ENCODE assay signal across 8 cellular contexts in the genomic region with DNA sequence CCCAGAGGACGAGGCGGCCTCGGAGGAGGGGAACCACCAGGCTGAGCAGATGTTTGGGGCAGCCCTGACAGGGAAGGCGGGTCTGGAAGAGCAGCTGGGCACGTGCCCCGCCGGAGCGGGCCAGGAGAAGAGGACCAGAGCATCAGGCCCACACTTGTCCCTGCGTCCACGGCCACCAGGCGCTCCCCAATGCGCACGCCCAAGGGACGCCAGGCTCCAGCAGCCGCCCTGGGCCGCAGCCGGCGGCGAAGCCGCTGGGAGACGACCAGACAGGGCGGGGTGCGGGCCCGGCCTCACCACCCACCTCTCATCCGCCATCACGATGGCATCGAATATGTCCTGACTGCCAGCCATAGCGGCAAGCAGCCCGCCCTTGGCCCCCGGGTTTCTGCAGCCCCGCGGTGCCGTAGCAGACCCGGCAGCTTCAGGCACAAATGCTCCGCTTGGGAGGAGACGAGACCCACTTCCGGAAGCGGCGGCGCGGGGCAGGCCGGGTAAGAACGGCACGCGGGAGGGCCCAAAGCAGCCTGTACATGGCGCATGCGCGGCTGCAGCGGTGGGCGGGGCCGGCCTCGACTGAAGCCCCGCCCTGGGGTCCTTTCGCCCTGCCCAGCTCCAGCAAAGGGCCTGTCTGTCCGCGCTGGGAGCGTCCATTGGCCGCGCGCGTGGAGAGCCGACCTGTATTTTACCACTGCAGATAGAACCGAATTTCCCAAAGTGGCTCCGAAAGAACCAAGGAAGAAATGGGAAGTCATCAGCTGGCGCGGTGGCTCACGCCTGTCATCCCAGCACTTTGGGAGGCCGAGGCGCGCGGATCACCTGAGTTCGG. TPM values are rescaled to one million over a fixed set of nuclear protein-coding genes. Genes with fewer than 3 reads are reported as not detected.
A peak's percentile ranks its signal among the peaks of the same experiment; 100 is the strongest.
DNase-seq lines count a peak whose midpoint lies in the region; ATAC-seq and TF ChIP-seq lines count a peak whose summit lies in the region.

A gene with protein sequence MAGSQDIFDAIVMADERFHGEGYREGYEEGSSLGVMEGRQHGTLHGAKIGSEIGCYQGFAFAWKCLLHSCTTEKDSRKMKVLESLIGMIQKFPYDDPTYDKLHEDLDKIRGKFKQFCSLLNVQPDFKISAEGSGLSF (minus strand): TSS at position 468 of the 829 bp plus-strand sequence. CDS start 114 bp downstream, at position 354.

- TF ChIP-seq RAD21 in neural cell (conservative IDR thresholded peaks at IDR 0.05): no peak

- no peak within 1 kb of the TSS for H4K8ac ChIP-seq in H9 (replicated peaks; ENCODE audit: insufficient read length, low read depth, low read length)

- ATAC-seq in stimulated activated naive CD8-positive, alpha-beta T cell treated with anti-CD3 and anti-CD28 coated beads, Interleukin-15, amount 100 ng/mL, for 72 hours: peak; percentile 96

- H2BK15ac ChIP-seq in H9 (ENCODE audit: low read depth, low read length): no peak within 1 kb of the TSS

- H3F3A ChIP-seq in MM.1S (ENCODE audit: insufficient read depth, low read length): no peaks in the 10 kb centered on the region; the same call in 1 of the 2 replicates
- H3F3A ChIP-seq in neural cell (ENCODE audit: insufficient read depth, low read length, poor library complexity, severe bottlenecking): no peaks in the 10 kb centered on the region

- peaks cover 2 to 29% (median 23%) of the 10 kb centered on the region in 3 experiments; a peak in 6 of 7 replicates for H3K36me3 Mint-ChIP-seq in H9 (ENCODE audit: insufficient read depth in 1 of 3, low read depth in 3 of 3)

- H3K27ac Mint-ChIP-seq in H9: peak within 1 kb of the TSS in 2 of 3 experiments; percentile 89 to 92; a peak in 3 of 7 replicates
- H3K27ac Mint-ChIP-seq in stimulated activated naive CD8-positive, alpha-beta T cell treated with anti-CD3 and anti-CD28 coated beads, Interleukin-15, amount 100 ng/mL, for 72 hours: peak within 1 kb of the TSS; percentile 94 to 97

- no peak within 1 kb of the TSS for H3K56ac ChIP-seq in H9 (ENCODE audit: insufficient read length, low read depth, low read length)

- WGBS in H9 (ENCODE audit: extremely low coverage, insufficient read length, low lambda C conversion rate): no CpG with 5 or more reads among the region's 72 CpGs

- no peak within 1 kb of the TSS for H2BK120ac ChIP-seq in H9 (ENCODE audit: low read depth, low read length, poor library complexity, severe bottlenecking)

- peaks cover 14% of the 10 kb centered on the region for H3K79me1 ChIP-seq in H9 (ENCODE audit: insufficient read depth, low read depth, low read length, poor library complexity, severe bottlenecking)

- H3K9me3 ChIP-seq in H9 (ENCODE audit: control insufficient read depth, low read depth, low read length): no peaks in the 10 kb centered on the region
- H3K9me3 ChIP-seq in MM.1S (replicated peaks; ENCODE audit: insufficient read depth, low read length): no peaks in the 10 kb centered on the region
- no peaks in the 10 kb centered on the region for H3K9me3 ChIP-seq in neural cell (ENCODE audit: low read length)

- no peak within 1 kb of the TSS for H3K23ac ChIP-seq in H9 (ENCODE audit: insufficient read length, low read depth, low read length)

- H3K4me3 Mint-ChIP-seq in H9: peak within 1 kb of the TSS; percentile 92 to 93
- peak within 1 kb of the TSS; percentile 91 to 98 for H3K4me3 Mint-ChIP-seq in stimulated activated naive CD8-positive, alpha-beta T cell treated with anti-CD3 and anti-CD28 coated beads, Interleukin-15, amount 100 ng/mL, for 72 hours

- no peak within 1 kb of the TSS for H3K27ac ChIP-seq in H9 (ENCODE audit: insufficient read length, low read depth, low read length)
- H3K27ac ChIP-seq in MM.1S (ENCODE audit: low read length): peak within 1 kb of the TSS; percentile 40; the same call in 1 of the 2 replicates
- peak within 1 kb of the TSS; percentile 57 for H3K27ac ChIP-seq in neural cell (ENCODE audit: low read length)

- H4K20me1 ChIP-seq in H9 (ENCODE audit: control insufficient read depth, insufficient read depth, insufficient read length) (no peaks in the 10 kb centered on the region), MM.1S (ENCODE audit: insufficient read depth, low read length) (no peaks in the 10 kb centered on the region), neural cell (ENCODE audit: insufficient read depth) (no peaks in the 10 kb centered on the region)

- DNase-seq in ELF-1 (ENCODE audit: low read depth, low spot score) (peak; percentile 99), H9 (peak; percentile 96), MM.1S (peak; percentile 93), SIG-M5 treated with dmso at 0.1 percent for 504 hours (lab: John Stamatoyannopoulos, UW; ENCODE audit: unreplicated experiment) (peak; percentile 88), activated gamma-delta T cell treated with Interleukin-2 at 50 U/mL for 16 hours (peak; percentile 95), fibroblast of villous mesenchyme (ENCODE audit: low read depth) (peak; percentile 98)
- peak; percentile 94 to 95 for DNase-seq in stimulated activated naive CD8-positive, alpha-beta T cell treated with anti-CD3 and anti-CD28 coated beads, Interleukin-15, amount 100 ng/mL, for 72 hours

- TF ChIP-seq CTCF in H9 (conservative IDR thresholded peaks at IDR 0.05) (no peak), MM.1S (IDR thresholded peaks at IDR 0.05; ENCODE audit: low read length) (no peak), fibroblast of villous mesenchyme (IDR thresholded peaks at IDR 0.05; ENCODE audit: insufficient read depth, low read depth, low read length) (no peak), neural cell (IDR thresholded peaks at IDR 0.05; ENCODE audit: poor library complexity, severe bottlenecking) (no peak)

- no peaks in the 10 kb centered on the region for H3K36me3 ChIP-seq in MM.1S (replicated peaks; ENCODE audit: insufficient read depth, low read length)
- H3K36me3 ChIP-seq in neural cell (ENCODE audit: insufficient read depth, low read length): no peaks in the 10 kb centered on the region

- H3K4me1 Mint-ChIP-seq in H9: peaks cover 9 to 16% of the 10 kb centered on the region in 2 experiments
- peaks cover 32% of the 10 kb centered on the region for H3K4me1 Mint-ChIP-seq in stimulated activated naive CD8-positive, alpha-beta T cell treated with anti-CD3 and anti-CD28 coated beads, Interleukin-15, amount 100 ng/mL, for 72 hours

- H3K4me1 ChIP-seq in H9 (ENCODE audit: insufficient read depth, low read length) (no peaks in the 10 kb centered on the region; the same call in 1 of the 2 replicates), MM.1S (ENCODE audit: low read length) (0 out of 2 replicates have a peak, but pooled peaks cover 4% of the 10 kb centered on the region)

- no peak within 1 kb of the TSS for H2AK5ac ChIP-seq in H9 (ENCODE audit: insufficient read length, low read length)

- peaks cover 8% of the 10 kb centered on the region for H3K23me2 ChIP-seq in H9 (ENCODE audit: insufficient read length, low read depth, low read length, poor library complexity, severe bottlenecking)

- H3K27me3 Mint-ChIP-seq in H9 (ENCODE audit: low read depth): peaks cover 1% of the 10 kb centered on the region; the same call in 1 of the 2 replicates
- no peaks in the 10 kb centered on the region for H3K27me3 Mint-ChIP-seq in stimulated activated naive CD8-positive, alpha-beta T cell treated with anti-CD3 and anti-CD28 coated beads, Interleukin-15, amount 100 ng/mL, for 72 hours

- H3K18ac ChIP-seq in H9 (ENCODE audit: insufficient read length, low read depth, low read length): no peak within 1 kb of the TSS

- H4K5ac ChIP-seq in H9 (ENCODE audit: insufficient read length, low read depth, low read length): no peak within 1 kb of the TSS

- H2AFZ ChIP-seq in H9 (ENCODE audit: low read length) (no peak within 1 kb of the TSS), MM.1S (ENCODE audit: low read length) (peak within 1 kb of the TSS; percentile 87), neural cell (ENCODE audit: low read depth, low read length) (peak within 1 kb of the TSS; percentile 92)

- no peak within 1 kb of the TSS for H2BK12ac ChIP-seq in H9 (ENCODE audit: insufficient read length, low read depth, low read length)

- H3K4me2 ChIP-seq in H9 (ENCODE audit: insufficient read depth, insufficient read length, low read length): peak within 1 kb of the TSS; percentile 81
- H3K4me2 ChIP-seq in MM.1S (ENCODE audit: low read depth, low read length): peak within 1 kb of the TSS; percentile 93
- peak within 1 kb of the TSS; percentile 96 for H3K4me2 ChIP-seq in neural cell (ENCODE audit: low read length)

- H3K79me2 ChIP-seq in H9 (ENCODE audit: insufficient read depth, low read length) (peaks cover 10% of the 10 kb centered on the region; the same call in 1 of the 2 replicates), MM.1S (ENCODE audit: low read length) (peaks cover 24% of the 10 kb centered on the region), neural cell (replicated peaks; ENCODE audit: insufficient read depth, low read length) (peaks cover 16% of the 10 kb centered on the region)

- H3K4ac ChIP-seq in H9 (ENCODE audit: low read depth, low read length): no peak within 1 kb of the TSS

- peak within 1 kb of the TSS; percentile 60; the same call in 1 of the 2 replicates for H3K14ac ChIP-seq in H9 (ENCODE audit: insufficient read depth, low read length)

- H3K9ac ChIP-seq in H9 (ENCODE audit: extremely low read depth, insufficient read length, low read length): peak within 1 kb of the TSS; percentile 71
- peak within 1 kb of the TSS; percentile 77 for H3K9ac ChIP-seq in MM.1S (ENCODE audit: low read length)
- peak within 1 kb of the TSS; percentile 87 for H3K9ac ChIP-seq in neural cell (ENCODE audit: low read length)

- H2BK20ac ChIP-seq in H9 (ENCODE audit: low read depth, low read length, poor library complexity, severe bottlenecking): no peak within 1 kb of the TSS

- no peaks in the 10 kb centered on the region for H3K27me3 ChIP-seq in H9 (ENCODE audit: insufficient read depth, low read length)
- H3K27me3 ChIP-seq in MM.1S (replicated peaks; ENCODE audit: insufficient read depth, low read length): peaks cover 35% of the 10 kb centered on the region
- H3K27me3 ChIP-seq in neural cell (ENCODE audit: insufficient read depth, low read depth, low read length): no peaks in the 10 kb centered on the region

- H3T11ph ChIP-seq in H9 (ENCODE audit: low read length): no peak within 1 kb of the TSS

- H3K4me3 ChIP-seq in MM.1S (ENCODE audit: low read length) (peak within 1 kb of the TSS; percentile 82), fibroblast of villous mesenchyme (ENCODE audit: low read depth, low read length) (peak within 1 kb of the TSS; percentile 96), neural cell (ENCODE audit: low read length) (peak within 1 kb of the TSS; percentile 88)

- H3K9me3 Mint-ChIP-seq in H9: no peaks in the 10 kb centered on the region
- no peaks in the 10 kb centered on the region for H3K9me3 Mint-ChIP-seq in stimulated activated naive CD8-positive, alpha-beta T cell treated with anti-CD3 and anti-CD28 coated beads, Interleukin-15, amount 100 ng/mL, for 72 hours

- peak; percentile 18 for TF ChIP-seq EP300 in neural cell (conservative IDR thresholded peaks at IDR 0.05; ENCODE audit: poor library complexity, severe bottlenecking)

- H2BK5ac ChIP-seq in H9 (ENCODE audit: insufficient read length, low read length): no peak within 1 kb of the TSS

- H3K9me2 ChIP-seq in MM.1S (replicated peaks; ENCODE audit: insufficient read depth, low read length) (no peaks in the 10 kb centered on the region), neural cell (ENCODE audit: insufficient read depth, low read length) (no peaks in the 10 kb centered on the region)

- H4K91ac ChIP-seq in H9 (ENCODE audit: insufficient read length, low read depth, low read length): no peak within 1 kb of the TSS

RNA-seq across cellular contexts. Expression of the gene that starts here (rescaled TPM):
- total RNA-seq in H9 (2021) (25.3 and 26.2 TPM in 2 replicates), fibroblast of villous mesenchyme (19.0 and 22.5 TPM in 2 replicates)
- polyA plus RNA-seq in neural cell: 44.4 and 47.9 TPM in 2 replicates
- polyA minus RNA-seq in neural cell: 24.8 and 28.0 TPM in 2 replicates
